Comparison of ENCODE assay signal across 8 cellular contexts in the genomic region with DNA sequence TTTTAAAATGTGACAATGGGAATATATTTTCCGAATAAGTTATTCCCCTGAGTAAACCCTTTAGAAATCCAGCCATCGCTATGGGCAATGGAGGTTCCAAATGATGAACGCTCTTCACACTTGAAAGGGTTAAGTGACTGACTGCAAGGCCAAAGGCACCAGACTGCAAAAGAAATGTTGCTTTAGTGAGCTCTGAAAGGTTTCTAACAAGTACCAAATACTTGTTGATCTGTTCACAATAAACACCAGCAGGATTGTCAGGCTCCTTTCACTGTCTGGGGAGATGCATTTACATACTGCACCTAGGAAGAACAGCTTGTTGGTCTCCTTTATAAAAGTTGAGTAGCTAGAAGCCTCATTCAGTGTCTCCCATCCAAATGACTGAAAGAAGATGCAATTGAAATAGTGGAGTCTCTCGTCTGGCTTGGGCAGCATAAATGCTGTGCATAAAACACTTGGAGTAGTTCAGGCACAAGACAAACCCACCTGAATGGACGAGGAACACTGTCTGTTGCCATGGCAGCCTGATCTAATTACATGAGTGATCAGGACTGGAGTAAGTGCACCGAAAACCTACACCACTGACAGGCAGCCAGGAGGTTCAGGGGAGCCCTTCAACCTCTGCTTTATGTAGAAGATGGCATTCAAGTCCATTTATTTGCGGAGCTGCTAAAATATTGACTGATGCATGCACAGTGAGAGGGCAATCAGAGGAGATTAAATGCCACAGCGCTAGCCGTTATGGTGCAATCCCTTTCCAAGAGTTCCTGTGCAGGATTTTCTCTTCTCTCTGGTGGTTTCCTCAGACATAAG. TPM values are rescaled to one million over a fixed set of nuclear protein-coding genes. Genes with fewer than 3 reads are reported as not detected.
DNase-seq lines count a peak whose midpoint lies in the region; ATAC-seq, FAIRE-seq and TF ChIP-seq lines count a peak whose summit lies in the region.

No MANE protein-coding gene starts in this region.

- no peaks in the 10 kb centered on the region for H3K9me3 ChIP-seq in Panc1 (ENCODE audit: control insufficient read depth, insufficient read depth, low read depth, low read length)
- H3K9me3 ChIP-seq in endothelial cell of umbilical vein (replicated peaks; ENCODE audit: control insufficient read depth, insufficient read depth, low read length) = no peaks in the 10 kb centered on the region
- H3K9me3 ChIP-seq in osteoblast (ENCODE audit: low read depth, low read length) = no peaks in the 10 kb centered on the region

- H3K4me1 Mint-ChIP-seq in activated T-cell treated with anti-CD3 and anti-CD28 coated beads, Interleukin-2, amount 50 U/mL, for 24 hours (ENCODE audit: low read depth) = peaks cover 64% of the 10 kb centered on the region

- peaks cover 58% of the 10 kb centered on the region for H3K4me1 ChIP-seq in Panc1 (ENCODE audit: control insufficient read depth, insufficient read depth, low read length)
- H3K4me1 ChIP-seq in endothelial cell of umbilical vein (ENCODE audit: control insufficient read depth, extremely low read depth, insufficient read depth, low read length) = peaks cover 16% of the 10 kb centered on the region
- peaks cover 29% of the 10 kb centered on the region for H3K4me1 ChIP-seq in osteoblast (ENCODE audit: insufficient read depth, low read length)

- no peaks in the 10 kb centered on the region for H3K27me3 Mint-ChIP-seq in activated T-cell treated with anti-CD3 and anti-CD28 coated beads, Interleukin-2, amount 50 U/mL, for 24 hours

- no peaks in the 10 kb centered on the region for H3K9me1 ChIP-seq in endothelial cell of umbilical vein (replicated peaks; ENCODE audit: control insufficient read depth, extremely low read depth, insufficient read depth, low read length)

- peak overlapping the region; percentile 93 for H3K4me2 ChIP-seq in endothelial cell of umbilical vein (ENCODE audit: insufficient read depth, low read length)
- H3K4me2 ChIP-seq in osteoblast (ENCODE audit: insufficient read depth, low read length) = peak overlapping the region; percentile 94

- no peak for ATAC-seq in Panc1
- no peak for ATAC-seq in GM21786 (IDR thresholded peaks at IDR 0.05; ENCODE audit: unreplicated experiment)

- dilution Hi-C loops in endothelial cell of umbilical vein (cut with MboI; ENCODE audit: extremely low pct_ligation_motif_present, low sequenced_read_pairs) = no loop called here

- CTCF ChIA-PET in Panc1 (lab: Charles Lee) = interaction anchor here (0.6 to 1.0 kb wide), 2 partner anchors 27 to 45 kb away, joined by 3 to 12 read pairs; no protein-coding TSS in a partner anchor
- CTCF ChIA-PET in endothelial cell of umbilical vein (lab: Charles Lee) = interaction anchor here (0.8 to 2.4 kb wide), 10 partner anchors 18 to 349 kb away, joined by 3 to 9 read pairs (median 6); no protein-coding TSS in a partner anchor

- H3K36me3 ChIP-seq in Panc1 (ENCODE audit: control insufficient read depth, insufficient read depth, low read length) (peaks cover 5% of the 10 kb centered on the region), endothelial cell of umbilical vein (ENCODE audit: control insufficient read depth in 2 of 2, extremely low read depth in 1 of 2, insufficient read depth in 2 of 2, low read length in 2 of 2) (no peaks in the 10 kb centered on the region), osteoblast (ENCODE audit: insufficient read depth, low read length) (peaks cover 4% of the 10 kb centered on the region)

- H3K9me3 Mint-ChIP-seq in activated T-cell treated with anti-CD3 and anti-CD28 coated beads, Interleukin-2, amount 50 U/mL, for 24 hours = no peaks in the 10 kb centered on the region

- FAIRE-seq in endothelial cell of umbilical vein (lab: Jason Lieb, UNC) = no peak

- intact Hi-C loops in Panc1 (cut with micrococcal nuclease; ENCODE audit: unreplicated experiment) = loop anchor here (2.0 kb wide), 1 partner anchor 46 kb away; no protein-coding TSS in a partner anchor
- intact Hi-C loops in endothelial cell of umbilical vein (cut with micrococcal nuclease) = no loop called here

- H3K27me3 ChIP-seq in Panc1 (ENCODE audit: control insufficient read depth, insufficient read depth, low read length) (no peaks in the 10 kb centered on the region), endothelial cell of umbilical vein (ENCODE audit: control insufficient read depth in 2 of 2, insufficient read depth in 2 of 2, low read length in 2 of 2) (no peaks in the 10 kb centered on the region), osteoblast (ENCODE audit: insufficient read depth, low read length) (no peaks in the 10 kb centered on the region)

- in situ Hi-C loops in Panc1 (cut with HindIII; ENCODE audit: low pct_unique_long_range_greater_than_20kb, low sequenced_read_pairs) = no loop called here

- H3K79me2 ChIP-seq in endothelial cell of umbilical vein (ENCODE audit: control insufficient read depth, insufficient read depth, low read length) (peaks cover 9% of the 10 kb centered on the region), osteoblast (ENCODE audit: insufficient read depth, low read length) (peaks cover 61% of the 10 kb centered on the region)

- TF ChIP-seq POLR2A in endothelial cell of umbilical vein (IDR thresholded peaks at IDR 0.05; ENCODE audit: low read depth, low read length) = no peak

- POLR2A ChIA-PET in Panc1 (lab: Charles Lee) = interaction anchor here (2.6 kb wide), 1 partner anchor 11 kb away, joined by 11 read pairs; no protein-coding TSS in a partner anchor
- POLR2A ChIA-PET in endothelial cell of umbilical vein (lab: Charles Lee) = interaction anchor here (1.3 to 1.4 kb wide), 2 partner anchors 11 to 34 kb away, joined by 4 to 11 read pairs; no protein-coding TSS in a partner anchor

- peak overlapping the region; percentile 88 for H3K9ac ChIP-seq in endothelial cell of umbilical vein (replicated peaks; ENCODE audit: extremely low read depth, insufficient read depth, low read length)

- no TSS peak for BruUV-seq in Panc1 (replicated peaks; lab: Mats Ljungman, UMichigan)
- BruUV-seq in endothelial cell of umbilical vein (replicated peaks; lab: Mats Ljungman, UMichigan) = TSS peak; percentile 3

- peaks cover 23% of the 10 kb centered on the region for H3K36me3 Mint-ChIP-seq in activated T-cell treated with anti-CD3 and anti-CD28 coated beads, Interleukin-2, amount 50 U/mL, for 24 hours (ENCODE audit: low read depth)

- H3K4me3 Mint-ChIP-seq in activated T-cell treated with anti-CD3 and anti-CD28 coated beads, Interleukin-2, amount 50 U/mL, for 24 hours = peak overlapping the region; percentile 88

- H3K27ac Mint-ChIP-seq in activated T-cell treated with anti-CD3 and anti-CD28 coated beads, Interleukin-2, amount 50 U/mL, for 24 hours = no peak overlapping the region

- TF ChIP-seq CTCF in Panc1 (IDR thresholded peaks at IDR 0.05) (no peak), endothelial cell of umbilical vein (IDR thresholded peaks at IDR 0.05; ENCODE audit: extremely low read depth in 1 of 2, insufficient read depth in 1 of 2, low read depth in 1 of 2, low read length in 2 of 2) (no peak), osteoblast (IDR thresholded peaks at IDR 0.05; ENCODE audit: extremely low read depth, low read depth, low read length) (no peak)

- H4K20me1 ChIP-seq in endothelial cell of umbilical vein (replicated peaks; ENCODE audit: control insufficient read depth, extremely low read depth, insufficient read depth, low read length) = no peaks in the 10 kb centered on the region
- H4K20me1 ChIP-seq in osteoblast (ENCODE audit: insufficient read depth, low read length) = peaks cover 6% of the 10 kb centered on the region

- H2AFZ ChIP-seq in endothelial cell of umbilical vein (ENCODE audit: low read depth, low read length) (no peak overlapping the region), osteoblast (ENCODE audit: low read length) (no peak overlapping the region)

- H3K4me3 ChIP-seq in Panc1 (ENCODE audit: low read depth in 2 of 2, low read length in 2 of 2) = peak overlapping the region; percentile 88 to 94
- H3K4me3 ChIP-seq in endothelial cell of umbilical vein (replicated peaks in 1 of 3; ENCODE audit: insufficient read depth in 1 of 3, low read depth in 1 of 3, low read length in 3 of 3) = peak overlapping the region in 1 of 3 experiments; percentile 92
- peak overlapping the region; percentile 91 for H3K4me3 ChIP-seq in osteoblast (ENCODE audit: insufficient read depth, low read length)

- no peak for DNase-seq in activated T-cell treated with anti-CD3 and anti-CD28 coated beads, Interleukin-2, amount 50 U/mL, for 24 hours
- DNase-seq in activated T-cell treated with anti-CD3 and anti-CD28 coated beads for 4 hours = no peak
- DNase-seq in Panc1 (ENCODE audit: low read depth, low spot score) = no peak
- no peak for DNase-seq in endothelial cell of umbilical vein (ENCODE audit: low read depth, low spot score)
- peak; percentile 75 for DNase-seq in osteoblast (ENCODE audit: insufficient read length, low spot score, missing footprints)
- no peak for DNase-seq in KG1 (lab: John Stamatoyannopoulos, UW)
- DNase-seq in NCI-H345 treated with DMSO at 0.1 percent for 48 hours (lab: John Stamatoyannopoulos, UW; ENCODE audit: unreplicated experiment) = no peak

- H3K27ac ChIP-seq in Panc1 (ENCODE audit: low read length) (peak overlapping the region; percentile 93), endothelial cell of umbilical vein (ENCODE audit: insufficient read depth, low read depth, low read length) (no peak overlapping the region), osteoblast (ENCODE audit: low read depth, low read length) (peak overlapping the region; percentile 96)

TF ChIP-seq in endothelial cell of umbilical vein, 7 proteins besides CTCF, POLR2A, EP300 and RAD21 (continues in another document):
- TF ChIP-seq, protein P1, sequence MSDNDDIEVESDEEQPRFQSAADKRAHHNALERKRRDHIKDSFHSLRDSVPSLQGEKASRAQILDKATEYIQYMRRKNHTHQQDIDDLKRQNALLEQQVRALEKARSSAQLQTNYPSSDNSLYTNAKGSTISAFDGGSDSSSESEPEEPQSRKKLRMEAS (IDR thresholded peaks at IDR 0.05; ENCODE audit: insufficient read depth, insufficient read length) = no peak
- TF ChIP-seq POLR2AphosphoS5 (IDR thresholded peaks at IDR 0.05; ENCODE audit: insufficient read depth, low read depth, low read length) (no peak), EZH2 (IDR thresholded peaks at IDR 0.05; ENCODE audit: borderline replicate concordance, low read depth, low read length, severe bottlenecking) (no peak), JUN (IDR thresholded peaks at IDR 0.05; ENCODE audit: borderline replicate concordance, insufficient read depth, insufficient read length, low read depth) (no peak)

RNA-seq across cellular contexts. Expression of gene ATXN1, which starts 2.9 kb away (rescaled TPM):
- total RNA-seq in Panc1 (2021; ENCODE audit: unreplicated experiment) (67.1 TPM), endothelial cell of umbilical vein (33.0 and 34.1 TPM in 2 replicates), osteoblast (44.2 and 48.5 TPM in 2 replicates)
- polyA plus RNA-seq in Panc1 (2012; ENCODE audit: insufficient read length) = 30.3 TPM
- polyA plus RNA-seq in endothelial cell of umbilical vein = 16.4 and 23.3 TPM in 2 replicates
- polyA plus RNA-seq in endothelial cell of umbilical vein (2011; cell fraction: cytosol; rRNA removed) = 9.0 and 9.5 TPM in 2 replicates
- polyA plus RNA-seq in endothelial cell of umbilical vein (2011; cell fraction: nucleus; rRNA removed) = 23.7 and 25.8 TPM in 2 replicates
- 8.1 and 10.2 TPM in 2 replicates for polyA plus RNA-seq in endothelial cell of umbilical vein (2012)
- polyA minus RNA-seq in endothelial cell of umbilical vein = 70.2 and 70.9 TPM in 2 replicates
- polyA minus RNA-seq in endothelial cell of umbilical vein (2011; cell fraction: cytosol; rRNA and poly(A)+ RNA removed) = 4.3 TPM
- polyA minus RNA-seq in endothelial cell of umbilical vein (2011; cell fraction: nucleus; rRNA and poly(A)+ RNA removed) = 90.2 and 138 TPM in 2 replicates
